ENCODE assay signal across 27 cellular contexts in the genomic region with DNA sequence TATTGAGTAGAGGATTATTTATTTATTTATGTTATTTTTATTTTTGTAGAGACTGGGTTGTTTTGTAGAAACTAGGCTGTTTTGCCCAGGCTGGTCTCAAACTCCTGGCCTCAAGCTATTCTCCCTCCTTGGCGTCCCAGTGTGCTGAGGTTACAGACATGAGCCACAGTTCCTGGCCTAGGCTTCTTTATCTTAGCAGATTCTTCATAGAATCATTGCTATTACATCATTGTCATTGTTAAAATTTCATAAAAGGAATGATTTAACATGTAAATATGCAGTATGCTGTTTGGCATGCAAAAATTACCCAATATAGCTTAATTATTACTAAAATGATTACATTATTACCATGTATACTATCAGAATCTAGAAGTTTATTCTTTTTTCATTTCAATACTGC. TPM values are rescaled to one million over a fixed set of nuclear protein-coding genes. Genes with fewer than 3 reads are reported as not detected.
"Had no signal": no experiment of that assay in that cellular context is flagged by ENCODE, and none has a peak within 500 bp of the region (broad histone marks: within the 10 kb centered on the region; RNA-seq: fewer than 3 reads in every experiment).

No MANE protein-coding gene starts in this region.

- ATAC-seq: natural killer cell treated with Interleukin-12 subunit alpha and Interleukin-12 subunit beta and Interleukin-15 and Interleukin-18, amount 100 ng/mL, for 72 hours; psoas muscle; right cardiac atrium; right lobe of liver; stimulated activated effector memory CD8-positive, alpha-beta T cell treated with anti-CD3 and anti-CD28 coated beads, Interleukin-12 subunit alpha, Interleukin-12 subunit beta, amount 100 ng/mL, for 72 hours; stimulated activated naive B cell treated with anti-CD40 and anti-IgM and Interleukin-4, amounts not matched to agents 10 μg/mL and 1 μg/mL and 100 μg/mL, for 72 hours had no signal

- DNase-seq: nephron progenitor cell; nucleus accumbens; ovary; posterior cingulate gyrus; psoas muscle; right cardiac atrium; right lobe of liver; sigmoid colon; small intestine; stimulated activated CD4-positive, alpha-beta T cell treated with anti-CD3 and anti-CD28 coated beads, Interleukin-15, amount 100 ng/mL, for 24 hours; stimulated activated CD4-positive, alpha-beta T cell treated with anti-CD3 and anti-CD28 coated beads, Interleukin-2, amount 100 ng/mL, for 24 hours; stimulated activated CD4-positive, alpha-beta T cell treated with anti-CD3 and anti-CD28 coated beads, Interleukin-2, amount 100 ng/mL, for 48 hours; stimulated activated CD4-positive, alpha-beta T cell treated with anti-CD3 and anti-CD28 coated beads, Interleukin-4, amount 100 ng/mL, for 24 hours; stimulated activated naive B cell treated with anti-CD40 and anti-IgM and Interleukin-4, amounts not matched to agents 10 μg/mL and 1 μg/mL and 100 μg/mL, for 72 hours; stimulated activated naive CD4-positive, alpha-beta T cell treated with Interleukin-2 at 50 U/mL for 16 hours; stomach; thyroid gland; upper lobe of left lung had no signal

- H2AFZ ChIP-seq: parathyroid adenoma had no signal

- H3K4me1 ChIP-seq: parathyroid adenoma, psoas muscle, sigmoid colon, thyroid gland had no signal

- H3K79me2 ChIP-seq: parathyroid adenoma had no signal

- H3K36me3 ChIP-seq: neutrophil, ovary, right lobe of liver, sigmoid colon, stomach, thoracic aorta, thyroid gland, tibial nerve, upper lobe of left lung, vagina had no signal

- H3K9me3 ChIP-seq: neutrophil, ovary, psoas muscle, right lobe of liver, sigmoid colon, stomach, thoracic aorta, thyroid gland, tibial nerve, upper lobe of left lung, vagina had no signal

- H3K27ac ChIP-seq: neutrophil, ovary, parathyroid adenoma, psoas muscle, right lobe of liver, sigmoid colon, stomach, thoracic aorta, thyroid gland, tibial nerve, upper lobe of left lung, vagina had no signal

- H3K9ac ChIP-seq: parathyroid adenoma had no signal

- H3K27me3 ChIP-seq: neutrophil, ovary, right lobe of liver, sigmoid colon, stomach, thyroid gland, tibial nerve, upper lobe of left lung, vagina had no signal

- H3K4me3 ChIP-seq: ovary, psoas muscle, right lobe of liver, sigmoid colon, stomach, thoracic aorta, thyroid gland, tibial nerve, upper lobe of left lung, vagina had no signal

RNA-seq across cellular contexts. Expression of gene SULT1E1, which starts 24.2 kb away (rescaled TPM):
- total RNA-seq: natural killer cell treated with Interleukin-12 subunit alpha and Interleukin-12 subunit beta and Interleukin-15 and Interleukin-18, amount 100 ng/mL, for 72 hours; neural crest cell; omental fat pad; psoas muscle; right cardiac atrium; sigmoid colon; thyroid gland; tibial nerve had no signal
